8 cellular contexts compared by ENCODE assay signal in the genomic region with DNA sequence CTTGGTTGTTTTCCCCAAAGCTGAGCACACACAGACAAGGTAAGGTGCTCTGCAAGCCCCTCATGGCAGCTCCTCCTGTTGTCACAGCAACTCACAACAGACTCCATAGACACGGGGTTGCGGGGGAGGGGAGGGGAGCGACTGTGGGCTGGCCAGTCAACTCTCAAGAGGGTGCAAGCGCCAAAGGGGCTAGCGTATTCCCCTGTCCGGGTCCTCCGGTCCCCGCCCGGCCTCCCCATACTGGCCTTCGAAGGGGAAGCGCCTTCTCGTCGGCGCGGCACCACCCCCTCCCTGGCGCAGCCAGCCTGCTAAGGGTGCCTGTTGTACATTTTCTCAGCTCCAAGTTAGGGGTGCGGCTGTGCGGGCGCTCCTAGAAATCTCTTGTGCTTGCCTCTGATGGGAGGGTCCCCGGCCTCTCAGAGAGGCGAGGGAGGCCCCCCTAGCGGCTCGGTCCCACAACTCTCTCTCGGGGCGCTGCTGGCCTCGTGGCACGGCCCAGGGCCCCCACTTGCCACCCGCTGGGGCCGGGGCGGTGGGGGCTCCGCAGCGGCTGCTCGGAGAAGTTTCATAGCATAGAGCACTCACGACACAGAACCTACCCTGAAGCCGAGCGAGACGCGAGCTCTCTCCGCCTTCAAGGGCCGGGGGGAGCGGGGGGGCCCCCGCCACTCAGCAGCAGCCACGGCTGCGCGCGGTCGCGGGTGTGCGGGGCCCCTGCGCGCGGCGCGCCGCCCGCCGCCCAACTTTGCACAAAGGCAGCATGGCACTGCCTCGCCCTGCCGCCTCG. TPM values are rescaled to one million over a fixed set of nuclear protein-coding genes. Genes with fewer than 3 reads are reported as not detected.
DNase-seq lines count a peak whose midpoint lies in the region; ATAC-seq and FAIRE-seq lines count a peak whose summit lies in the region.

No MANE protein-coding gene starts in this region.

- H3K9me3 ChIP-seq in SJSA1 (replicated peaks) = no peaks in the 10 kb centered on the region

- peaks cover 13 to 20% of the 10 kb centered on the region in 2 donors for H3K4me1 Mint-ChIP-seq in immature natural killer cell

- H3K4me3 Mint-ChIP-seq in immature natural killer cell = peak overlapping the region; percentile 68 to 77 (median 73)

- ATAC-seq in GM19023 (IDR thresholded peaks at IDR 0.05; ENCODE audit: unreplicated experiment) (peak; percentile 43), HG03442 (IDR thresholded peaks at IDR 0.05; ENCODE audit: unreplicated experiment) (peak; percentile 35)

- H3K9me3 Mint-ChIP-seq in immature natural killer cell = no peaks in the 10 kb centered on the region

- H3K4me1 ChIP-seq in SJSA1 (replicated peaks) = peaks cover 27% of the 10 kb centered on the region

- peak overlapping the region; percentile 77 for H3K4me3 ChIP-seq in SJSA1
- H3K4me3 ChIP-seq in skeletal muscle cell (ENCODE audit: low read depth, low read length) = peak overlapping the region; percentile 81

- H3K27ac ChIP-seq in SJSA1 = peak overlapping the region; percentile 99
- H3K27ac ChIP-seq in caudate nucleus (ENCODE audit: low read depth, low read length) = peak overlapping the region; percentile 97

- no peaks in the 10 kb centered on the region for H3K27me3 ChIP-seq in SJSA1 (replicated peaks)

- H3K27ac Mint-ChIP-seq in immature natural killer cell = no peak overlapping the region

- H3K36me3 ChIP-seq in SJSA1 = peaks cover 13% of the 10 kb centered on the region

- no peaks in the 10 kb centered on the region for H3K36me3 Mint-ChIP-seq in immature natural killer cell

- DNase-seq in C1 segment of cervical spinal cord (lab: John Stamatoyannopoulos, UW) (peak in 12 of 14 donors; percentile 34 to 92 (median 82)), SJSA1 (ENCODE audit: low read depth in 1 of 2, low spot score in 2 of 2) (peak; percentile 73 to 74), caudate nucleus (lab: John Stamatoyannopoulos, UW) (peak in 58 of 61 donors; percentile 1 to 90 (median 75)), immature natural killer cell (peak in 1 of 3 donors; percentile 18), skeletal muscle cell (ENCODE audit: low read depth) (no peak), GM19239 (ENCODE audit: insufficient read length, low spot score) (no peak)

- peaks cover 7 to 12% (median 10%) of the 10 kb centered on the region in 3 donors for H3K27me3 Mint-ChIP-seq in immature natural killer cell (ENCODE audit: low read depth in 3 of 3)

- no peak for FAIRE-seq in GM19239 (lab: Jason Lieb, UNC)

RNA-seq across cellular contexts. Expression of gene RHOBTB1, which starts 0.4 kb away (rescaled TPM):
- 17.7 and 32.1 TPM in 2 replicates for total RNA-seq in SJSA1 (2014; rRNA removed; shearing (Covaris generic))
- polyA plus RNA-seq in immature natural killer cell = under 1 TPM in 2 of 3 donors, not detected in 1; 0.04 to 0.64 TPM

Comparison
In these comparisons a context has a peak if more than half of its experiments do, and no peak if none do; other contexts are left out.
1. DNase-seq: peak in C1 segment of cervical spinal cord (12 of 14), SJSA1 (2 of 2) and caudate nucleus (58 of 61); none in skeletal muscle cell (single experiment) and GM19239 (single experiment).